In genomic region chr2:241073166-241074064, GRCh38 we compare ENCODE assay signal across 29 cellular contexts. TPM values are rescaled to one million over a fixed set of nuclear protein-coding genes. Genes with fewer than 3 reads are reported as not detected.
DNase-seq lines count a peak whose midpoint lies in the region; ATAC-seq and TF ChIP-seq lines count a peak whose summit lies in the region.
"Had no signal": no experiment of that assay in that cellular context is flagged by ENCODE, and none has a peak within 500 bp of the region (broad histone marks: within the 10 kb centered on the region; RNA-seq: fewer than 3 reads in every experiment).

No MANE protein-coding gene starts in this region.

- no peaks in the 10 kb centered on the region for H3K79me1 ChIP-seq in trophoblast cell (ENCODE audit: low read length)

- no peak overlapping the region for H3K27ac Mint-ChIP-seq in stimulated activated memory B cell treated with anti-CD40 and anti-IgM and Interleukin-4, amounts not matched to agents 10 μg/mL and 1 μg/mL and 100 μg/mL, for 72 hours
- H3K27ac Mint-ChIP-seq: activated T-cell treated with anti-CD3 and anti-CD28 coated beads, Interleukin-2, amount 50 U/mL, for 72 hours; natural killer cell treated with Interleukin-12 subunit alpha and Interleukin-12 subunit beta and Interleukin-15 and Interleukin-18, amount 100 ng/mL, for 72 hours had no signal

- POLR2A ChIA-PET in HEK293 (lab: Yijun Ruan, JAX): interaction anchor here (0.6 kb wide), 1 partner anchor 25 kb away, joined by 3 read pairs; no protein-coding TSS in a partner anchor

- H3K4me3 ChIP-seq in HEK293 (ENCODE audit: low read depth, low read length) (no peak overlapping the region), trophoblast cell (ENCODE audit: low read depth, low read length) (peak overlapping the region; percentile 16), gastroesophageal sphincter (no peak overlapping the region)
- H3K4me3 ChIP-seq: body of pancreas, dorsolateral prefrontal cortex, gastrocnemius medialis, GM12878, lower lobe of right lung, tibial artery had no signal

- no peak for TF ChIP-seq POLR2A in gastroesophageal sphincter (IDR thresholded peaks at IDR 0.05)

- no peak overlapping the region for H3K4ac ChIP-seq in trophoblast cell (ENCODE audit: low read depth, low read length)

- H2BK5ac ChIP-seq in trophoblast cell (ENCODE audit: low read depth, low read length, poor library complexity): no peak overlapping the region

- no peak overlapping the region for H2AK5ac ChIP-seq in trophoblast cell (ENCODE audit: low read length)

- TF ChIP-seq CTCF in 22Rv1 (IDR thresholded peaks at IDR 0.05) (no peak), HEK293 (tag by site-specific recombination; IDR thresholded peaks at IDR 0.05) (no peak), gastroesophageal sphincter (IDR thresholded peaks at IDR 0.05) (no peak)

- no peak overlapping the region for H4K12ac ChIP-seq in trophoblast cell (ENCODE audit: low read depth, low read length)

- peak; percentile 75 for ATAC-seq in esophagus mucosa
- ATAC-seq in stimulated activated memory B cell treated with anti-CD40 and anti-IgM and Interleukin-4, amounts not matched to agents 10 μg/mL and 1 μg/mL and 100 μg/mL, for 72 hours: no peak
- no peak for ATAC-seq in gastroesophageal sphincter
- ATAC-seq: activated T-cell treated with anti-CD3 and anti-CD28 coated beads, Interleukin-2, amount 50 U/mL, for 72 hours; body of pancreas; gastrocnemius medialis; GM12878 had no signal

- H3K79me2 ChIP-seq in trophoblast cell (ENCODE audit: control insufficient read depth, insufficient read depth, low read length, poor library complexity): no peaks in the 10 kb centered on the region

- no peak overlapping the region for H4K8ac ChIP-seq in trophoblast cell (ENCODE audit: low read depth, low read length)

- H3K36me3 Mint-ChIP-seq in stimulated activated memory B cell treated with anti-CD40 and anti-IgM and Interleukin-4, amounts not matched to agents 10 μg/mL and 1 μg/mL and 100 μg/mL, for 72 hours: peaks cover 26% of the 10 kb centered on the region
- H3K36me3 Mint-ChIP-seq: natural killer cell treated with Interleukin-12 subunit alpha and Interleukin-12 subunit beta and Interleukin-15 and Interleukin-18, amount 100 ng/mL, for 72 hours had no signal

- H3K14ac ChIP-seq in trophoblast cell (ENCODE audit: low read length): no peak overlapping the region

- no peak overlapping the region for H3K4me2 ChIP-seq in trophoblast cell (ENCODE audit: low read length)

- no CpG with 5 or more reads among the region's 25 CpGs for WGBS in trophoblast cell (ENCODE audit: extremely low coverage, insufficient coverage, insufficient read length)
- 40% methylated on average over 1 of the region's 25 CpGs; no CpG with 5 or more reads in 1 of the 2 donors for WGBS in gastroesophageal sphincter (ENCODE audit: low coverage in 1 of 2), 2 donors

- H2BK12ac ChIP-seq in trophoblast cell (ENCODE audit: low read length): no peak overlapping the region

- no peak overlapping the region for H4K91ac ChIP-seq in trophoblast cell (ENCODE audit: low read depth, low read length)

- H3K4me1 ChIP-seq in HEK293 (ENCODE audit: control insufficient read depth, insufficient read depth, low read length) (no peaks in the 10 kb centered on the region), trophoblast cell (ENCODE audit: control insufficient read depth in 1 of 2, insufficient read depth in 2 of 2, low read length in 2 of 2) (no peaks in the 10 kb centered on the region), gastroesophageal sphincter (no peaks in the 10 kb centered on the region)
- H3K4me1 ChIP-seq: body of pancreas, gastrocnemius medialis, lower lobe of right lung, tibial artery had no signal

- no peak for DNase-seq in trophoblast cell
- no peak for DNase-seq in NCI-H146 (lab: John Stamatoyannopoulos, UW)
- DNase-seq in dedifferentiated amniotic fluid mesenchymal stem cell (ENCODE audit: extremely low spot score): no peak
- DNase-seq: activated CD4-positive, alpha-beta T cell treated with anti-CD3 and anti-CD28 coated beads for 48 hours; activated naive CD4-positive, alpha-beta T cell treated with Interleukin-2 at 50 U/mL for 16 hours; activated T-cell treated with anti-CD3 and anti-CD28 coated beads, Interleukin-2, amount 50 U/mL, for 72 hours; body of pancreas; cerebellar nuclear complex; DMS 273 treated with DMSO at 0.1 percent for 48 hours; gastrocnemius medialis; HCEC 1CT; IMR-90; lower lobe of right lung; NCI-H1436 treated with DMSO at 0.1 percent for 48 hours; NCI-H446 treated with DMSO at 0.1 percent for 48 hours; NCI-H774; retina; SIG-M5; small intestine had no signal

- H3K27me3 Mint-ChIP-seq in stimulated activated memory B cell treated with anti-CD40 and anti-IgM and Interleukin-4, amounts not matched to agents 10 μg/mL and 1 μg/mL and 100 μg/mL, for 72 hours: no peaks in the 10 kb centered on the region
- H3K27me3 Mint-ChIP-seq: natural killer cell treated with Interleukin-12 subunit alpha and Interleukin-12 subunit beta and Interleukin-15 and Interleukin-18, amount 100 ng/mL, for 72 hours had no signal

- no peak overlapping the region for H3K23ac ChIP-seq in trophoblast cell (ENCODE audit: low read length)

- no peak overlapping the region for H3K4me3 Mint-ChIP-seq in stimulated activated memory B cell treated with anti-CD40 and anti-IgM and Interleukin-4, amounts not matched to agents 10 μg/mL and 1 μg/mL and 100 μg/mL, for 72 hours
- H3K4me3 Mint-ChIP-seq: activated T-cell treated with anti-CD3 and anti-CD28 coated beads, Interleukin-2, amount 50 U/mL, for 72 hours; natural killer cell treated with Interleukin-12 subunit alpha and Interleukin-12 subunit beta and Interleukin-15 and Interleukin-18, amount 100 ng/mL, for 72 hours had no signal

- peaks cover 10% of the 10 kb centered on the region for H3K4me1 Mint-ChIP-seq in stimulated activated memory B cell treated with anti-CD40 and anti-IgM and Interleukin-4, amounts not matched to agents 10 μg/mL and 1 μg/mL and 100 μg/mL, for 72 hours

- H3K36me3 ChIP-seq in HEK293 (ENCODE audit: control insufficient read depth in 2 of 2, insufficient read depth in 1 of 2, low read length in 2 of 2) (peaks cover 0 to 13% of the 10 kb centered on the region in 2 experiments; a peak in 2 of 3 replicates), trophoblast cell (ENCODE audit: control insufficient read depth in 1 of 2, insufficient read depth in 2 of 2, low read length in 2 of 2) (peaks cover 2 to 3% of the 10 kb centered on the region in 2 experiments), gastroesophageal sphincter (peaks cover 0 to 71% of the 10 kb centered on the region in 2 donors)

- no peak overlapping the region for H3K9ac ChIP-seq in trophoblast cell (ENCODE audit: low read length)

- TF ChIP-seq EP300 in gastroesophageal sphincter (IDR thresholded peaks at IDR 0.05): no peak

- no peaks in the 10 kb centered on the region for H3K9me3 Mint-ChIP-seq in stimulated activated memory B cell treated with anti-CD40 and anti-IgM and Interleukin-4, amounts not matched to agents 10 μg/mL and 1 μg/mL and 100 μg/mL, for 72 hours
- H3K9me3 Mint-ChIP-seq: activated T-cell treated with anti-CD3 and anti-CD28 coated beads, Interleukin-2, amount 50 U/mL, for 72 hours; natural killer cell treated with Interleukin-12 subunit alpha and Interleukin-12 subunit beta and Interleukin-15 and Interleukin-18, amount 100 ng/mL, for 72 hours had no signal

- CTCF ChIA-PET in HEK293 (lab: Yijun Ruan, JAX): interaction anchor here (1.5 kb wide), 1 partner anchor 90 kb away, joined by 4 read pairs; no protein-coding TSS in a partner anchor

- H3K18ac ChIP-seq in trophoblast cell (ENCODE audit: low read length): no peak overlapping the region

- no peak overlapping the region for H2AFZ ChIP-seq in trophoblast cell (ENCODE audit: insufficient read depth, low read length, poor library complexity)

- H3K27me3 ChIP-seq in trophoblast cell (ENCODE audit: insufficient read depth, low read length) (no peaks in the 10 kb centered on the region), gastroesophageal sphincter (peaks cover 33% of the 10 kb centered on the region)
- H3K27me3 ChIP-seq: body of pancreas, dorsolateral prefrontal cortex, gastrocnemius medialis, tibial artery had no signal

- no peak overlapping the region for H2BK120ac ChIP-seq in trophoblast cell (ENCODE audit: insufficient read depth, low read length, poor library complexity)

- H3K27ac ChIP-seq in 22Rv1 (peak overlapping the region; percentile 47), HEK293 (ENCODE audit: extremely low read depth, low read depth, low read length) (no peak overlapping the region), trophoblast cell (ENCODE audit: low read depth, low read length) (no peak overlapping the region), gastroesophageal sphincter (no peak overlapping the region)
- H3K27ac ChIP-seq: body of pancreas, dorsolateral prefrontal cortex, gastrocnemius medialis, lower lobe of right lung, tibial artery, VCaP had no signal

- no peaks in the 10 kb centered on the region for H3K9me3 ChIP-seq in HEK293 (ENCODE audit: control insufficient read depth, insufficient read depth, low read depth, low read length)
- H3K9me3 ChIP-seq in trophoblast cell (ENCODE audit: insufficient read depth, low read depth, low read length): peaks cover 4% of the 10 kb centered on the region
- no peaks in the 10 kb centered on the region for H3K9me3 ChIP-seq in gastroesophageal sphincter
- H3K9me3 ChIP-seq: body of pancreas, gastrocnemius medialis, lower lobe of right lung, tibial artery had no signal

TF ChIP-seq in HEK293, 187 proteins besides CTCF, POLR2A, EP300 and RAD21 (continues in another document):
- no peak for TF ChIP-seq ZNF513 (tag by site-specific recombination; IDR thresholded peaks at IDR 0.05)
- TF ChIP-seq YY2 (tag by site-specific recombination; IDR thresholded peaks at IDR 0.05): no peak
- TF ChIP-seq ZNF266 (tag by site-specific recombination; IDR thresholded peaks at IDR 0.05; ENCODE audit: low read depth): no peak
- TF ChIP-seq GLIS1 (tag by site-specific recombination; IDR thresholded peaks at IDR 0.05): 0 out of 2 replicates have a peak, but pooled peaks have one; percentile 8
- 0 out of 2 replicates have a peak, but pooled peaks have one; percentile 15 for TF ChIP-seq GLIS2 (tag by site-specific recombination; IDR thresholded peaks at IDR 0.05)
- TF ChIP-seq ZNF133 (tag by site-specific recombination; IDR thresholded peaks at IDR 0.05): no peak

RNA-seq across cellular contexts. Expression of gene MTERF4, which starts 28.7 kb away (rescaled TPM):
- total RNA-seq in esophagus mucosa (23.7 TPM), gastroesophageal sphincter (10 to 100 TPM; 27.1 to 33.0 (median 32.1) TPM)
- 16.4 TPM in 2 replicates for polyA plus RNA-seq in trophoblast cell (2013)
